8 cellular contexts compared by ENCODE assay signal in genomic region chr20:3276400-3277015, GRCh38. TPM values are rescaled to one million over a fixed set of nuclear protein-coding genes. Genes with fewer than 3 reads are reported as not detected.
DNase-seq lines count a peak whose midpoint lies in the region; ATAC-seq and TF ChIP-seq lines count a peak whose summit lies in the region.

No MANE protein-coding gene starts in this region.

- H3F3A ChIP-seq in DOHH2 (ENCODE audit: control insufficient read depth, insufficient read depth), result no peaks in the 10 kb centered on the region

- H3K79me2 ChIP-seq in DOHH2 (ENCODE audit: control insufficient read depth, low read length), result no peaks in the 10 kb centered on the region

- H3K27me3 Mint-ChIP-seq in activated CD8-positive, alpha-beta T cell treated with anti-CD3 and anti-CD28 coated beads, Interleukin-2, amount 10 ng/mL, durations not matched to agents 7 days and 5 days (ENCODE audit: low read depth), result no peaks in the 10 kb centered on the region

- H3K4me1 ChIP-seq in DOHH2 (ENCODE audit: control insufficient read depth, low read length) (no peaks in the 10 kb centered on the region), lower lobe of right lung (no peaks in the 10 kb centered on the region)

- CTCF ChIA-PET in activated CD8-positive, alpha-beta T cell treated with anti-CD3 and anti-CD28 coated beads, Interleukin-2, amount 10 ng/mL, durations not matched to agents 7 days and 5 days (lab: Charles Lee), result interaction anchor here (1.0 to 2.6 kb wide), 4 partner anchors 28 to 58 kb away, joined by 3 to 9 read pairs (median 8); no protein-coding TSS in a partner anchor

- POLR2A ChIA-PET in activated CD8-positive, alpha-beta T cell treated with anti-CD3 and anti-CD28 coated beads, Interleukin-2, amount 10 ng/mL, durations not matched to agents 7 days and 5 days (lab: Charles Lee), result interaction anchor here (0.5 kb wide), 1 partner anchor 28 kb away, joined by 3 read pairs; no protein-coding TSS in a partner anchor

- H3K36me3 Mint-ChIP-seq in activated CD8-positive, alpha-beta T cell treated with anti-CD3 and anti-CD28 coated beads, Interleukin-2, amount 10 ng/mL, durations not matched to agents 7 days and 5 days (ENCODE audit: low read depth), result no peaks in the 10 kb centered on the region

- no peak overlapping the region for H3K27ac Mint-ChIP-seq in activated CD8-positive, alpha-beta T cell treated with anti-CD3 and anti-CD28 coated beads, Interleukin-2, amount 10 ng/mL, durations not matched to agents 7 days and 5 days

- ATAC-seq in activated CD8-positive, alpha-beta T cell treated with anti-CD3 and anti-CD28 coated beads, Interleukin-2, amount 10 ng/mL, durations not matched to agents 7 days and 5 days, result no peak
- ATAC-seq in lower lobe of right lung (peak in 1 of 2 donors; percentile 41), GM21529 (IDR thresholded peaks at IDR 0.05; ENCODE audit: unreplicated experiment) (no peak), GM21825 (IDR thresholded peaks at IDR 0.05; ENCODE audit: unreplicated experiment) (no peak), HG03571 (IDR thresholded peaks at IDR 0.05; ENCODE audit: unreplicated experiment) (no peak)

- no peak overlapping the region for H3K4me3 Mint-ChIP-seq in activated CD8-positive, alpha-beta T cell treated with anti-CD3 and anti-CD28 coated beads, Interleukin-2, amount 10 ng/mL, durations not matched to agents 7 days and 5 days

- no peak overlapping the region for H3K4me2 ChIP-seq in DOHH2 (ENCODE audit: low read length)

- DNase-seq in M059J (ENCODE audit: low read depth), result peak; percentile 36
- DNase-seq in activated CD8-positive, alpha-beta T cell treated with anti-CD3 and anti-CD28 coated beads, Interleukin-2, amount 10 ng/mL, durations not matched to agents 7 days and 5 days, result peak; percentile 28
- no peak for DNase-seq in lower lobe of right lung
- DNase-seq in stimulated activated CD4-positive, alpha-beta T cell treated with anti-CD3 and anti-CD28 coated beads, Interleukin-4, amount 100 ng/mL, for 24 hours, result no peak

- TF ChIP-seq CTCF in DOHH2 (IDR thresholded peaks at IDR 0.05; ENCODE audit: low read depth, low read length, poor library complexity, severe bottlenecking) (peak; percentile 57), lower lobe of right lung (IDR thresholded peaks at IDR 0.05) (peak; percentile 6)

- no peaks in the 10 kb centered on the region for H3K9me3 ChIP-seq in DOHH2 (ENCODE audit: control insufficient read depth, insufficient read depth, low read length)
- no peaks in the 10 kb centered on the region for H3K9me3 ChIP-seq in lower lobe of right lung

- H4K20me1 ChIP-seq in DOHH2 (ENCODE audit: control insufficient read depth, insufficient read depth, low read depth, low read length), result no peaks in the 10 kb centered on the region

- intact Hi-C loops in lower lobe of right lung (cut with DNase I), result no loop called here

- H3K27me3 ChIP-seq in DOHH2 (ENCODE audit: control insufficient read depth, low read length) (peaks cover 14% of the 10 kb centered on the region), lower lobe of right lung (ENCODE audit: low read depth) (no peaks in the 10 kb centered on the region)

- no peaks in the 10 kb centered on the region for H3K9me3 Mint-ChIP-seq in activated CD8-positive, alpha-beta T cell treated with anti-CD3 and anti-CD28 coated beads, Interleukin-2, amount 10 ng/mL, durations not matched to agents 7 days and 5 days (ENCODE audit: insufficient read depth)

- H3K4me1 Mint-ChIP-seq in activated CD8-positive, alpha-beta T cell treated with anti-CD3 and anti-CD28 coated beads, Interleukin-2, amount 10 ng/mL, durations not matched to agents 7 days and 5 days (ENCODE audit: low read depth), result no peaks in the 10 kb centered on the region

- H3K4me3 ChIP-seq in DOHH2 (ENCODE audit: low read length) (no peak overlapping the region), lower lobe of right lung (no peak overlapping the region)

- no peaks in the 10 kb centered on the region for H3K9me2 ChIP-seq in DOHH2 (replicated peaks; ENCODE audit: control insufficient read depth, low read length)

- H3K36me3 ChIP-seq in DOHH2 (ENCODE audit: control insufficient read depth, low read length), result no peaks in the 10 kb centered on the region
- peaks cover 90% of the 10 kb centered on the region for H3K36me3 ChIP-seq in lower lobe of right lung

- H3K27ac ChIP-seq in DOHH2 (ENCODE audit: low read depth, low read length) (no peak overlapping the region), lower lobe of right lung (no peak overlapping the region)

RNA-seq across cellular contexts. Expression of gene SLC4A11, which starts 37.5 kb away (rescaled TPM):
- total RNA-seq in M059J (2014; rRNA removed; shearing (Covaris generic)), result 0.54 and 1.2 TPM in 2 replicates
- 1 to 10 TPM; 1.6 to 2.8 TPM for total RNA-seq in activated CD8-positive, alpha-beta T cell treated with anti-CD3 and anti-CD28 coated beads, Interleukin-2, amount 10 ng/mL, durations not matched to agents 7 days and 5 days
- 5.0 TPM for total RNA-seq in lower lobe of right lung

Comparison
In these comparisons a context has a peak if more than half of its experiments do, and no peak if none do; other contexts are left out.
1. DNase-seq: peak in M059J (single experiment) and activated CD8-positive, alpha-beta T cell treated with anti-CD3 and anti-CD28 coated beads, Interleukin-2, amount 10 ng/mL, durations not matched to agents 7 days and 5 days (single experiment); none in lower lobe of right lung (single experiment) and stimulated activated CD4-positive, alpha-beta T cell treated with anti-CD3 and anti-CD28 coated beads, Interleukin-4, amount 100 ng/mL, for 24 hours (single experiment).